17 cellular contexts compared by ENCODE assay signal in genomic region chr10:9045311-9045710, GRCh38.
DNase-seq lines count a peak whose midpoint lies in the region; ATAC-seq lines count a peak whose summit lies in the region.
"Had no signal": no experiment of that assay in that cellular context is flagged by ENCODE, and none has a peak within 500 bp of the region (broad histone marks: within the 10 kb centered on the region; RNA-seq: fewer than 3 reads in every experiment).

No MANE protein-coding gene starts in this region.

- DNase-seq in M059J (ENCODE audit: low read depth) (peak; percentile 14), amniotic epithelial cell (ENCODE audit: low read depth) (peak; percentile 3), NCI-H1092 (lab: John Stamatoyannopoulos, UW) (no peak)
- DNase-seq in activated naive CD4-positive, alpha-beta T cell treated with anti-CD3 and anti-CD28 coated beads, Interleukin-2, amount 50 U/mL, for 16 hours, result no peak
- DNase-seq: 8988T; ACHN; BE2C; C1 segment of cervical spinal cord; CD4-positive, alpha-beta memory T cell; CD4-positive, CD25-positive, alpha-beta regulatory T cell; CD8-positive, alpha-beta memory T cell; COR-L47; DMS79 treated with DMSO at 0.1 percent for 48 hours; EL; GDM1 had no signal

- ATAC-seq in GM18909 (IDR thresholded peaks at IDR 0.05; ENCODE audit: poor library complexity, unreplicated experiment), result no peak
- ATAC-seq: GM12878 had no signal

Comparison
In these comparisons a context has a peak if more than half of its experiments do, and no peak if none do; other contexts are left out.
1. DNase-seq: peak in M059J (single experiment) and amniotic epithelial cell (single experiment); none in activated naive CD4-positive, alpha-beta T cell treated with anti-CD3 and anti-CD28 coated beads, Interleukin-2, amount 50 U/mL, for 16 hours (single experiment) and NCI-H1092 (single experiment).